Comparison of ENCODE assay signal across 28 cellular contexts in genomic region chr9:80242022-80242421, GRCh38.
DNase-seq lines count a peak whose midpoint lies in the region; ATAC-seq, FAIRE-seq and TF ChIP-seq lines count a peak whose summit lies in the region.
"Had no signal": no experiment of that assay in that cellular context is flagged by ENCODE, and none has a peak within 500 bp of the region (broad histone marks: within the 10 kb centered on the region; RNA-seq: fewer than 3 reads in every experiment).

No MANE protein-coding gene starts in this region.

- H3K27ac ChIP-seq in VCaP (peak overlapping the region; percentile 41), lower lobe of right lung (no peak overlapping the region)
- H3K27ac ChIP-seq: SK-N-MC had no signal

- TF ChIP-seq CTCF in VCaP (conservative IDR thresholded peaks at IDR 0.05) (no peak), epithelial cell of esophagus (IDR thresholded peaks at IDR 0.05; ENCODE audit: insufficient read depth, low read depth, low read length, missing control alignments) (no peak), lower lobe of right lung (IDR thresholded peaks at IDR 0.05) (no peak)

- H3K9me3 Mint-ChIP-seq in stimulated activated effector memory CD8-positive, alpha-beta T cell treated with anti-CD3 and anti-CD28 coated beads, Interleukin-12 subunit alpha, Interleukin-12 subunit beta, amount 100 ng/mL, for 72 hours, result no peaks in the 10 kb centered on the region

- intact Hi-C loops in lower lobe of right lung (cut with DNase I), result no loop called here

- FAIRE-seq in H54 (lab: Jason Lieb, UNC), result peak; percentile 27
- FAIRE-seq: A204.1, GM12891, GM19239, HepG2, K562 had no signal

- H3K4me3 Mint-ChIP-seq in stimulated activated effector memory CD8-positive, alpha-beta T cell treated with anti-CD3 and anti-CD28 coated beads, Interleukin-12 subunit alpha, Interleukin-12 subunit beta, amount 100 ng/mL, for 72 hours, result no peak overlapping the region
- H3K4me3 Mint-ChIP-seq: CD4-positive, alpha-beta memory T cell had no signal

- H3K9me3 ChIP-seq in lower lobe of right lung, result no peaks in the 10 kb centered on the region
- H3K9me3 ChIP-seq: MG63 had no signal

- no peaks in the 10 kb centered on the region for H3K36me3 ChIP-seq in lower lobe of right lung
- H3K36me3 ChIP-seq: MG63 had no signal

- DNase-seq in H54 (ENCODE audit: insufficient read length, low spot score), result no peak
- DNase-seq in epithelial cell of esophagus (ENCODE audit: low read depth), result peak; percentile 6
- DNase-seq in stimulated activated effector memory CD8-positive, alpha-beta T cell treated with anti-CD3 and anti-CD28 coated beads, Interleukin-12 subunit alpha, Interleukin-12 subunit beta, amount 100 ng/mL, for 72 hours (ENCODE audit: low spot score in 2 of 2), result no peak
- DNase-seq in lower lobe of right lung, result no peak
- DNase-seq in DMS53 (lab: John Stamatoyannopoulos, UW), result no peak
- DNase-seq: AML-193; C1 segment of cervical spinal cord; CD4-positive, alpha-beta memory T cell; DMS 273 treated with DMSO at 0.1 percent for 48 hours; DMS79 treated with DMSO at 0.1 percent for 48 hours; GF-D8; Kasumi-1; MG63; NCI-H1105 treated with DMSO at 0.1 percent for 48 hours; NCI-H146; NCI-H2029; NCI-H446 treated with DMSO at 0.1 percent for 48 hours; NCI-H526 treated with DMSO at 0.1 percent for 48 hours; SIG-M5 had no signal

- H3K4me3 ChIP-seq in epithelial cell of esophagus (ENCODE audit: low read length) (no peak overlapping the region), lower lobe of right lung (no peak overlapping the region)
- H3K4me3 ChIP-seq: K562, MG63, SK-N-MC had no signal

- no peaks in the 10 kb centered on the region for H3K4me1 ChIP-seq in lower lobe of right lung

- H3K27ac Mint-ChIP-seq in stimulated activated effector memory CD8-positive, alpha-beta T cell treated with anti-CD3 and anti-CD28 coated beads, Interleukin-12 subunit alpha, Interleukin-12 subunit beta, amount 100 ng/mL, for 72 hours, result no peak overlapping the region
- H3K27ac Mint-ChIP-seq: CD4-positive, alpha-beta memory T cell had no signal

- TF ChIP-seq POLR2A in H54 (IDR thresholded peaks at IDR 0.05; ENCODE audit: low read depth, low read length), result no peak

- ATAC-seq in HG03565 (IDR thresholded peaks at IDR 0.05; ENCODE audit: unreplicated experiment) (no peak), lower lobe of right lung (no peak)
- ATAC-seq in stimulated activated effector memory CD8-positive, alpha-beta T cell treated with anti-CD3 and anti-CD28 coated beads, Interleukin-12 subunit alpha, Interleukin-12 subunit beta, amount 100 ng/mL, for 72 hours, result no peak
- ATAC-seq: HepG2, K562, Panc1 had no signal

- no peaks in the 10 kb centered on the region for H3K4me1 Mint-ChIP-seq in stimulated activated effector memory CD8-positive, alpha-beta T cell treated with anti-CD3 and anti-CD28 coated beads, Interleukin-12 subunit alpha, Interleukin-12 subunit beta, amount 100 ng/mL, for 72 hours
- H3K4me1 Mint-ChIP-seq: CD4-positive, alpha-beta memory T cell had no signal

- H3K27me3 ChIP-seq in lower lobe of right lung (ENCODE audit: low read depth), result no peaks in the 10 kb centered on the region
- H3K27me3 ChIP-seq: MG63 had no signal

- no peaks in the 10 kb centered on the region for H3K36me3 Mint-ChIP-seq in stimulated activated effector memory CD8-positive, alpha-beta T cell treated with anti-CD3 and anti-CD28 coated beads, Interleukin-12 subunit alpha, Interleukin-12 subunit beta, amount 100 ng/mL, for 72 hours
- H3K36me3 Mint-ChIP-seq: CD4-positive, alpha-beta memory T cell had no signal
